Comparison of ENCODE assay signal across 18 cellular contexts in the genomic region with DNA sequence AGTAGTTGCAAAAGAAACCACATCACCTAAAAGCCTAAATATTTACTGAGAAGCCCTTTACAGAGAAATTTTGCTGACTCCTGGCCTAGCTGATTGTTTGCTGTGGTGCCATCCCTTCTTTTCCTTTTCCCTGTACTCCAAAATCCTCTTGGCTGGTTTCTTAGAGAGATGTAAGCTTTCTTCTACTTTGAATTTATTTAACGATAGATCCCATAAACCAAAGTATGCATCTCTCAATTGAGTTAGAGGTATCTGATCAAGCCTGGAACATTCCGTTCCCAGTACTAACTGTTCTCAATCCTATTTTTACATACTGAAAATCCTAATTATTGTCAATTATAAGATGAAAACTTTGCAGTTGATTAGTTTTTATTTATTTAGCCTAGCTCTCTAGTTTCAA. TPM values are rescaled to one million over a fixed set of nuclear protein-coding genes. Genes with fewer than 3 reads are reported as not detected.
A peak's percentile ranks its signal among the peaks of the same experiment; 100 is the strongest.
DNase-seq lines count a peak whose midpoint lies in the region; ATAC-seq, FAIRE-seq and TF ChIP-seq lines count a peak whose summit lies in the region.
"Had no signal": no experiment of that assay in that cellular context is flagged by ENCODE, and none has a peak within 500 bp of the region (broad histone marks: within the 10 kb centered on the region; RNA-seq: fewer than 3 reads in every experiment).

No MANE protein-coding gene starts in this region.

- no peaks in the 10 kb centered on the region for H3K9me3 Mint-ChIP-seq in WTC11
- H3K9me3 Mint-ChIP-seq in stimulated activated memory B cell treated with anti-CD40 and anti-IgM and Interleukin-4, amounts not matched to agents 10 μg/mL and 1 μg/mL and 100 μg/mL, for 72 hours = no peaks in the 10 kb centered on the region
- H3K9me3 Mint-ChIP-seq: activated naive CD8-positive, alpha-beta T cell treated with anti-CD3 and anti-CD28 coated beads, Interleukin-2, amount 10 ng/mL, durations not matched to agents 7 days and 5 days had no signal

- no peaks in the 10 kb centered on the region for H3K27me3 Mint-ChIP-seq in WTC11 (ENCODE audit: low read depth)
- H3K27me3 Mint-ChIP-seq in stimulated activated memory B cell treated with anti-CD40 and anti-IgM and Interleukin-4, amounts not matched to agents 10 μg/mL and 1 μg/mL and 100 μg/mL, for 72 hours = no peaks in the 10 kb centered on the region
- H3K27me3 Mint-ChIP-seq: activated naive CD8-positive, alpha-beta T cell treated with anti-CD3 and anti-CD28 coated beads, Interleukin-2, amount 10 ng/mL, durations not matched to agents 7 days and 5 days had no signal

- H3K36me3 ChIP-seq in HEK293 (ENCODE audit: control insufficient read depth in 2 of 2, insufficient read depth in 1 of 2, low read length in 2 of 2) = peaks cover 4% of the 10 kb centered on the region in 2 experiments; a peak in 2 of 3 replicates

- H3K4me1 Mint-ChIP-seq in WTC11 = peaks cover 29% of the 10 kb centered on the region
- H3K4me1 Mint-ChIP-seq in stimulated activated memory B cell treated with anti-CD40 and anti-IgM and Interleukin-4, amounts not matched to agents 10 μg/mL and 1 μg/mL and 100 μg/mL, for 72 hours = peaks cover 33% of the 10 kb centered on the region

- ATAC-seq in WTC11 (no peak), GM18502 (IDR thresholded peaks at IDR 0.05; ENCODE audit: poor library complexity, unreplicated experiment) (no peak), GM19324 (IDR thresholded peaks at IDR 0.05; ENCODE audit: low FRiP score, unreplicated experiment) (no peak), HG02852 (IDR thresholded peaks at IDR 0.05; ENCODE audit: unreplicated experiment) (no peak)
- no peak for ATAC-seq in stimulated activated memory B cell treated with anti-CD40 and anti-IgM and Interleukin-4, amounts not matched to agents 10 μg/mL and 1 μg/mL and 100 μg/mL, for 72 hours

- no peak for DNase-seq in WTC11 (ENCODE audit: low spot score)
- DNase-seq: activated CD4-positive, alpha-beta T cell treated with anti-CD3 and anti-CD28 coated beads for 1 hour; activated naive CD8-positive, alpha-beta T cell treated with anti-CD3 and anti-CD28 coated beads, Interleukin-2, amount 10 ng/mL, durations not matched to agents 7 days and 5 days; dermis blood vessel endothelial cell; Kasumi-1; left colon; mucosa of descending colon; NCI-H2171; NCI-H82; retina had no signal

- 0 out of 2 replicates have a peak overlapping the region, but pooled peaks have one; percentile 21 for H3K27ac ChIP-seq in HEK293 (ENCODE audit: extremely low read depth, low read depth, low read length)
- H3K27ac ChIP-seq: suprapubic skin had no signal

- CTCF ChIA-PET in HEK293 (lab: Yijun Ruan, JAX) = interaction anchor here (1.4 kb wide), 1 partner anchor 32 kb away, joined by 6 read pairs; no protein-coding TSS in a partner anchor
- CTCF ChIA-PET in WTC11 (lab: Charles Lee) = no interaction called here

- peaks cover 7% of the 10 kb centered on the region; the same call in 1 of the 2 replicates for H3K36me3 Mint-ChIP-seq in WTC11
- peaks cover 24% of the 10 kb centered on the region for H3K36me3 Mint-ChIP-seq in stimulated activated memory B cell treated with anti-CD40 and anti-IgM and Interleukin-4, amounts not matched to agents 10 μg/mL and 1 μg/mL and 100 μg/mL, for 72 hours

- peak; percentile 43 for FAIRE-seq in islet of Langerhans (lab: Jason Lieb, UNC)
- FAIRE-seq: bronchial epithelial cell had no signal

- no peaks in the 10 kb centered on the region for H3K9me3 ChIP-seq in HEK293 (ENCODE audit: control insufficient read depth, insufficient read depth, low read depth, low read length)
- H3K9me3 ChIP-seq: mucosa of descending colon, suprapubic skin had no signal

- peak overlapping the region; percentile 79 for H3K27ac Mint-ChIP-seq in WTC11
- peak overlapping the region; percentile 24 for H3K27ac Mint-ChIP-seq in stimulated activated memory B cell treated with anti-CD40 and anti-IgM and Interleukin-4, amounts not matched to agents 10 μg/mL and 1 μg/mL and 100 μg/mL, for 72 hours
- H3K27ac Mint-ChIP-seq: activated naive CD8-positive, alpha-beta T cell treated with anti-CD3 and anti-CD28 coated beads, Interleukin-2, amount 10 ng/mL, durations not matched to agents 7 days and 5 days had no signal

- no peak for TF ChIP-seq CTCF in HEK293 (tag by site-specific recombination; IDR thresholded peaks at IDR 0.05)
- no peak for TF ChIP-seq CTCF in WTC11 (IDR thresholded peaks at IDR 0.05)

- POLR2A ChIA-PET in HEK293 (lab: Yijun Ruan, JAX) = no interaction called here
- POLR2A ChIA-PET in WTC11 (lab: Charles Lee) = no interaction called here

- no peak overlapping the region for H3K4me3 Mint-ChIP-seq in WTC11
- H3K4me3 Mint-ChIP-seq in stimulated activated memory B cell treated with anti-CD40 and anti-IgM and Interleukin-4, amounts not matched to agents 10 μg/mL and 1 μg/mL and 100 μg/mL, for 72 hours = no peak overlapping the region
- H3K4me3 Mint-ChIP-seq: activated naive CD8-positive, alpha-beta T cell treated with anti-CD3 and anti-CD28 coated beads, Interleukin-2, amount 10 ng/mL, durations not matched to agents 7 days and 5 days had no signal

- peaks cover 12% of the 10 kb centered on the region for H3K4me1 ChIP-seq in HEK293 (ENCODE audit: control insufficient read depth, insufficient read depth, low read length)

- no peak overlapping the region for H3K4me3 ChIP-seq in HEK293 (ENCODE audit: low read depth, low read length)
- H3K4me3 ChIP-seq: mucosa of descending colon, suprapubic skin had no signal

TF ChIP-seq in HEK293, 187 proteins besides CTCF, POLR2A, EP300 and RAD21 (continues in another document):
- TF ChIP-seq ZNF146 (tag by site-specific recombination; IDR thresholded peaks at IDR 0.05) (no peak), ZNF155 (tag by site-specific recombination; IDR thresholded peaks at IDR 0.05) (no peak), ZNF626 (tag by site-specific recombination; IDR thresholded peaks at IDR 0.05) (no peak), ZNF354C (tag by site-specific recombination; IDR thresholded peaks at IDR 0.05; ENCODE audit: borderline replicate concordance, low read depth) (no peak), ZNF677 (tag by site-specific recombination; IDR thresholded peaks at IDR 0.05) (no peak), ZNF654 (tag by site-specific recombination; IDR thresholded peaks at IDR 0.05; ENCODE audit: low read depth) (no peak), WT1 (tag by site-specific recombination; IDR thresholded peaks at IDR 0.05) (no peak), ZNF530 (tag by site-specific recombination; IDR thresholded peaks at IDR 0.05; ENCODE audit: low read depth) (no peak), ZNF560 (tag by site-specific recombination; IDR thresholded peaks at IDR 0.05; ENCODE audit: borderline replicate concordance) (no peak), OSR2 (tag by site-specific recombination; IDR thresholded peaks at IDR 0.05) (no peak), ZNF157 (tag by site-specific recombination; IDR thresholded peaks at IDR 0.05) (no peak), ZNF121 (tag by site-specific recombination; IDR thresholded peaks at IDR 0.05) (no peak), ZNF416 (tag by site-specific recombination; IDR thresholded peaks at IDR 0.05) (no peak), ZNF843 (tag by site-specific recombination; IDR thresholded peaks at IDR 0.05) (no peak)
- TF ChIP-seq, protein P1, sequence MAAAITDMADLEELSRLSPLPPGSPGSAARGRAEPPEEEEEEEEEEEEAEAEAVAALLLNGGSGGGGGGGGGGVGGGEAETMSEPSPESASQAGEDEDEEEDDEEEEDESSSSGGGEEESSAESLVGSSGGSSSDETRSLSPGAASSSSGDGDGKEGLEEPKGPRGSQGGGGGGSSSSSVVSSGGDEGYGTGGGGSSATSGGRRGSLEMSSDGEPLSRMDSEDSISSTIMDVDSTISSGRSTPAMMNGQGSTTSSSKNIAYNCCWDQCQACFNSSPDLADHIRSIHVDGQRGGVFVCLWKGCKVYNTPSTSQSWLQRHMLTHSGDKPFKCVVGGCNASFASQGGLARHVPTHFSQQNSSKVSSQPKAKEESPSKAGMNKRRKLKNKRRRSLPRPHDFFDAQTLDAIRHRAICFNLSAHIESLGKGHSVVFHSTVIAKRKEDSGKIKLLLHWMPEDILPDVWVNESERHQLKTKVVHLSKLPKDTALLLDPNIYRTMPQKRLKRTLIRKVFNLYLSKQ (tag by site-specific recombination; IDR thresholded peaks at IDR 0.05; ENCODE audit: borderline replicate concordance) = no peak

TF ChIP-seq in WTC11, 78 proteins besides CTCF, POLR2A, EP300 and RAD21 (continues in another document):
- TF ChIP-seq ZNF232 (CRISPR knock-in tag; IDR thresholded peaks at IDR 0.05) = no peak
- TF ChIP-seq, protein P2, sequence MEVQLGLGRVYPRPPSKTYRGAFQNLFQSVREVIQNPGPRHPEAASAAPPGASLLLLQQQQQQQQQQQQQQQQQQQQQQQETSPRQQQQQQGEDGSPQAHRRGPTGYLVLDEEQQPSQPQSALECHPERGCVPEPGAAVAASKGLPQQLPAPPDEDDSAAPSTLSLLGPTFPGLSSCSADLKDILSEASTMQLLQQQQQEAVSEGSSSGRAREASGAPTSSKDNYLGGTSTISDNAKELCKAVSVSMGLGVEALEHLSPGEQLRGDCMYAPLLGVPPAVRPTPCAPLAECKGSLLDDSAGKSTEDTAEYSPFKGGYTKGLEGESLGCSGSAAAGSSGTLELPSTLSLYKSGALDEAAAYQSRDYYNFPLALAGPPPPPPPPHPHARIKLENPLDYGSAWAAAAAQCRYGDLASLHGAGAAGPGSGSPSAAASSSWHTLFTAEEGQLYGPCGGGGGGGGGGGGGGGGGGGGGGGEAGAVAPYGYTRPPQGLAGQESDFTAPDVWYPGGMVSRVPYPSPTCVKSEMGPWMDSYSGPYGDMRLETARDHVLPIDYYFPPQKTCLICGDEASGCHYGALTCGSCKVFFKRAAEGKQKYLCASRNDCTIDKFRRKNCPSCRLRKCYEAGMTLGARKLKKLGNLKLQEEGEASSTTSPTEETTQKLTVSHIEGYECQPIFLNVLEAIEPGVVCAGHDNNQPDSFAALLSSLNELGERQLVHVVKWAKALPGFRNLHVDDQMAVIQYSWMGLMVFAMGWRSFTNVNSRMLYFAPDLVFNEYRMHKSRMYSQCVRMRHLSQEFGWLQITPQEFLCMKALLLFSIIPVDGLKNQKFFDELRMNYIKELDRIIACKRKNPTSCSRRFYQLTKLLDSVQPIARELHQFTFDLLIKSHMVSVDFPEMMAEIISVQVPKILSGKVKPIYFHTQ (CRISPR knock-in tag; IDR thresholded peaks at IDR 0.05) = no peak
- TF ChIP-seq, protein P3, sequence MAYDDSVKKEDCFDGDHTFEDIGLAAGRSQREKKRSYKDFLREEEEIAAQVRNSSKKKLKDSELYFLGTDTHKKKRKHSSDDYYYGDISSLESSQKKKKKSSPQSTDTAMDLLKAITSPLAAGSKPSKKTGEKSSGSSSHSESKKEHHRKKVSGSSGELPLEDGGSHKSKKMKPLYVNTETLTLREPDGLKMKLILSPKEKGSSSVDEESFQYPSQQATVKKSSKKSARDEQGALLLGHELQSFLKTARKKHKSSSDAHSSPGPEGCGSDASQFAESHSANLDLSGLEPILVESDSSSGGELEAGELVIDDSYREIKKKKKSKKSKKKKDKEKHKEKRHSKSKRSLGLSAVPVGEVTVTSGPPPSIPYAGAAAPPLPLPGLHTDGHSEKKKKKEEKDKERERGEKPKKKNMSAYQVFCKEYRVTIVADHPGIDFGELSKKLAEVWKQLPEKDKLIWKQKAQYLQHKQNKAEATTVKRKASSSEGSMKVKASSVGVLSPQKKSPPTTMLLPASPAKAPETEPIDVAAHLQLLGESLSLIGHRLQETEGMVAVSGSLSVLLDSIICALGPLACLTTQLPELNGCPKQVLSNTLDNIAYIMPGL (CRISPR knock-in tag; IDR thresholded peaks at IDR 0.05) = no peak

RNA-seq across cellular contexts. Expression of a gene that starts 6.3 kb away (rescaled TPM):
- total RNA-seq in WTC11 (2021) = 21.5 to 23.7 TPM (median 23.4 TPM) in 3 replicates

RNA-seq across cellular contexts. Expression of a gene that starts 6.6 kb away (rescaled TPM):
- total RNA-seq in WTC11 (2021) = 17.9 to 20.1 TPM (median 19.7 TPM) in 3 replicates
